10 cellular contexts compared by ENCODE assay signal in the genomic region with DNA sequence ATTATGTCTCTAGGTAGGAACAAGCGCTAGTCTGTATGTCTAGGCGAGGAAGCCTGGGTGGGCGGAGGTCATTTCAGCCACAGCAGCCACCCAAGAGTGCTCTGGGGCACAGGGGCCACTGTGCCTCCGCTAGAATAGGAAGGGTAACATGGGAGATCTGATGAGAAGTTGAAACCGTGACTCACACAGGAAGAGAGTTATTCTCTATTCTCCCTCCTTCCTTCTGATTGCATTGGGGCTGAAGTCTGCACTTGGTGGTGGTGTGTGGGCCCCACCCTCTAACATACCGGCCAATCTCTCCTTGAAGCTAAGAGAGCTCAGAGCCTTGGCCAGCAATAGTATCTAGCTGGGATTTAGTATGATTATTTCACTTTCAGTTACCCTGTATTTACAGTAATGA. TPM values are rescaled to one million over a fixed set of nuclear protein-coding genes. Genes with fewer than 3 reads are reported as not detected.
A peak's percentile ranks its signal among the peaks of the same experiment; 100 is the strongest.
DNase-seq lines count a peak whose midpoint lies in the region; ATAC-seq and TF ChIP-seq lines count a peak whose summit lies in the region.
"Had no signal": no experiment of that assay in that cellular context is flagged by ENCODE, and none has a peak within 500 bp of the region (broad histone marks: within the 10 kb centered on the region; RNA-seq: fewer than 3 reads in every experiment).

No MANE protein-coding gene starts in this region.

- TF ChIP-seq CTCF in SK-N-SH (IDR thresholded peaks at IDR 0.05) (no peak), left lung (IDR thresholded peaks at IDR 0.05) (no peak), Caco-2 (IDR thresholded peaks at IDR 0.05; ENCODE audit: insufficient read depth in 1 of 2, low read depth in 1 of 2, low read length in 1 of 2, severe bottlenecking in 1 of 2, unreplicated experiment in 1 of 2) (no peak)

- TF ChIP-seq RAD21 in SK-N-SH (IDR thresholded peaks at IDR 0.05; ENCODE audit: low read length): no peak

- no peak for TF ChIP-seq EP300 in SK-N-SH (IDR thresholded peaks at IDR 0.05; ENCODE audit: borderline replicate concordance in 1 of 2, low read depth in 1 of 2, low read length in 1 of 2)

- no peaks in the 10 kb centered on the region for H3K27me3 Mint-ChIP-seq in Caco-2 (ENCODE audit: insufficient read depth, unreplicated experiment)

- no TSS peak for BruUV-seq in Caco-2 (replicated peaks; lab: Mats Ljungman, UMichigan)

- H3K36me3 ChIP-seq in SK-N-SH (replicated peaks in 1 of 2; ENCODE audit: control insufficient read depth in 1 of 2, insufficient read depth in 2 of 2, low read length in 1 of 2) (peaks cover 0 to 9% of the 10 kb centered on the region in 2 experiments), left lung (peaks cover 0 to 16% of the 10 kb centered on the region in 2 donors), Caco-2 (ENCODE audit: control insufficient read depth, insufficient read depth, low read length) (no peaks in the 10 kb centered on the region; the same call in 1 of the 2 replicates)

- no peaks in the 10 kb centered on the region for H3K79me2 ChIP-seq in SK-N-SH (ENCODE audit: insufficient read depth)

- no peak overlapping the region for H3K9ac ChIP-seq in SK-N-SH

- no peaks in the 10 kb centered on the region for H3K36me3 Mint-ChIP-seq in Caco-2 (ENCODE audit: insufficient read depth, unreplicated experiment)

- DNase-seq in SK-N-SH (no peak), NOMO-1 treated with dmso at 0.1 percent for 144 hours (lab: John Stamatoyannopoulos, UW; ENCODE audit: unreplicated experiment) (peak; percentile 87), left lung (no peak), cerebellar cortex (ENCODE audit: low spot score) (no peak), Caco-2 (no peak)
- DNase-seq in activated CD8-positive, alpha-beta memory T cell treated with anti-CD3 and anti-CD28 coated beads, Interleukin-2, amount 50 U/mL, for 48 hours: no peak

- WGBS in SK-N-SH (ENCODE audit: low lambda C conversion rate): 86% methylated on average over 6 of the region's 6 CpGs

- H3K4me3 Mint-ChIP-seq in Caco-2 (ENCODE audit: unreplicated experiment): no peak overlapping the region

- H2AFZ ChIP-seq in SK-N-SH (ENCODE audit: low read depth): no peak overlapping the region

- H3F3A ChIP-seq in SK-N-SH (replicated peaks; ENCODE audit: insufficient read depth): no peaks in the 10 kb centered on the region

- no peak overlapping the region for H3K27ac ChIP-seq in SK-N-SH (ENCODE audit: low read depth in 2 of 2, low read length in 1 of 2)
- no peak overlapping the region for H3K27ac ChIP-seq in left lung
- H3K27ac ChIP-seq: 22Rv1 had no signal

- H3K27me3 ChIP-seq in SK-N-SH (ENCODE audit: insufficient read depth): no peaks in the 10 kb centered on the region
- no peaks in the 10 kb centered on the region for H3K27me3 ChIP-seq in left lung
- no peaks in the 10 kb centered on the region for H3K27me3 ChIP-seq in Caco-2 (replicated peaks; ENCODE audit: control insufficient read depth, insufficient read depth, low read length)

- no peaks in the 10 kb centered on the region for H3K9me3 ChIP-seq in SK-N-SH
- no peaks in the 10 kb centered on the region for H3K9me3 ChIP-seq in left lung
- H3K9me3 ChIP-seq in Caco-2: no peaks in the 10 kb centered on the region

- H3K4me2 ChIP-seq in SK-N-SH: no peak overlapping the region

- H3K4me1 ChIP-seq in SK-N-SH (ENCODE audit: control insufficient read depth in 1 of 2, insufficient read depth in 2 of 2, low read depth in 1 of 2, low read length in 1 of 2) (no peaks in the 10 kb centered on the region), left lung (peaks cover 0 to 7% of the 10 kb centered on the region in 2 donors), Caco-2 (no peaks in the 10 kb centered on the region)

- no peak overlapping the region for H3K27ac Mint-ChIP-seq in Caco-2 (ENCODE audit: unreplicated experiment)

- ATAC-seq in SK-N-SH treated with all-trans-retinoic acid at 6 μM for 48 hours: peak; percentile 28; the same call in 1 of the 3 replicates
- ATAC-seq in HG02678 (IDR thresholded peaks at IDR 0.05; ENCODE audit: unreplicated experiment): peak; percentile 88
- ATAC-seq in left lung: peak; percentile 57
- ATAC-seq: Panc1 had no signal

- no peaks in the 10 kb centered on the region for H3K9me3 Mint-ChIP-seq in Caco-2 (ENCODE audit: unreplicated experiment)

- H3K9me2 ChIP-seq in SK-N-SH: no peaks in the 10 kb centered on the region

- POLR2A ChIA-PET in SK-N-SH (lab: Yijun Ruan, JAX): no interaction called here
- POLR2A ChIA-PET in Caco-2 (lab: Charles Lee): no interaction called here

- H3K4me3 ChIP-seq in SK-N-SH (ENCODE audit: low read depth in 2 of 2, low read length in 1 of 2) (no peak overlapping the region), left lung (no peak overlapping the region), Caco-2 (ENCODE audit: low read depth, low read length) (no peak overlapping the region)

- H3K4me1 Mint-ChIP-seq in Caco-2 (ENCODE audit: low read depth, unreplicated experiment): no peaks in the 10 kb centered on the region

- intact Hi-C loops in left lung (cut with DNase I) (no loop called here), Caco-2 (cut with micrococcal nuclease; ENCODE audit: unreplicated experiment) (no loop called here)

- H4K20me1 ChIP-seq in SK-N-SH (ENCODE audit: insufficient read depth): no peaks in the 10 kb centered on the region

- CTCF ChIA-PET in SK-N-SH (lab: Yijun Ruan, JAX): no interaction called here
- CTCF ChIA-PET in Caco-2 (lab: Charles Lee): no interaction called here

TF ChIP-seq in SK-N-SH treated with all-trans-retinoic acid at 6 μM for 48 hours, 23 proteins besides CTCF, POLR2A, EP300 and RAD21 (continues in another document):
- TF ChIP-seq ZC3H10 (CRISPR knock-in tag; IDR thresholded peaks at IDR 0.05) (no peak), ZNF565 (CRISPR knock-in tag; conservative IDR thresholded peaks at IDR 0.05; ENCODE audit: low read depth) (no peak), ZFP30 (CRISPR knock-in tag; IDR thresholded peaks at IDR 0.05) (no peak)
- TF ChIP-seq, protein P1, sequence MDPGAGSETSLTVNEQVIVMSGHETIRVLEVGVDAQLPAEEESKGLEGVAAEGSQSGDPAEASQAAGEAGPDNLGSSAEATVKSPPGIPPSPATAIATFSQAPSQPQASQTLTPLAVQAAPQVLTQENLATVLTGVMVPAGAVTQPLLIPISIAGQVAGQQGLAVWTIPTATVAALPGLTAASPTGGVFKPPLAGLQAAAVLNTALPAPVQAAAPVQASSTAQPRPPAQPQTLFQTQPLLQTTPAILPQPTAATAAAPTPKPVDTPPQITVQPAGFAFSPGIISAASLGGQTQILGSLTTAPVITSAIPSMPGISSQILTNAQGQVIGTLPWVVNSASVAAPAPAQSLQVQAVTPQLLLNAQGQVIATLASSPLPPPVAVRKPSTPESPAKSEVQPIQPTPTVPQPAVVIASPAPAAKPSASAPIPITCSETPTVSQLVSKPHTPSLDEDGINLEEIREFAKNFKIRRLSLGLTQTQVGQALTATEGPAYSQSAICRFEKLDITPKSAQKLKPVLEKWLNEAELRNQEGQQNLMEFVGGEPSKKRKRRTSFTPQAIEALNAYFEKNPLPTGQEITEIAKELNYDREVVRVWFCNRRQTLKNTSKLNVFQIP (CRISPR knock-in tag; IDR thresholded peaks at IDR 0.05; ENCODE audit: borderline replicate concordance, low read depth): no peak
- TF ChIP-seq, protein P2, sequence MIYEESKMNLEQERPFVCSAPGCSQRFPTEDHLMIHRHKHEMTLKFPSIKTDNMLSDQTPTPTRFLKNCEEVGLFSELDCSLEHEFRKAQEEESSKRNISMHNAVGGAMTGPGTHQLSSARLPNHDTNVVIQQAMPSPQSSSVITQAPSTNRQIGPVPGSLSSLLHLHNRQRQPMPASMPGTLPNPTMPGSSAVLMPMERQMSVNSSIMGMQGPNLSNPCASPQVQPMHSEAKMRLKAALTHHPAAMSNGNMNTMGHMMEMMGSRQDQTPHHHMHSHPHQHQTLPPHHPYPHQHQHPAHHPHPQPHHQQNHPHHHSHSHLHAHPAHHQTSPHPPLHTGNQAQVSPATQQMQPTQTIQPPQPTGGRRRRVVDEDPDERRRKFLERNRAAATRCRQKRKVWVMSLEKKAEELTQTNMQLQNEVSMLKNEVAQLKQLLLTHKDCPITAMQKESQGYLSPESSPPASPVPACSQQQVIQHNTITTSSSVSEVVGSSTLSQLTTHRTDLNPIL (CRISPR knock-in tag; IDR thresholded peaks at IDR 0.05; ENCODE audit: low read depth): no peak

TF ChIP-seq in SK-N-SH, 30 proteins besides CTCF, POLR2A, EP300 and RAD21 (continues in another document):
- TF ChIP-seq GABPA (IDR thresholded peaks at IDR 0.05; ENCODE audit: low read depth) (no peak), CHD2 (IDR thresholded peaks at IDR 0.05; ENCODE audit: low read length, partially characterized antibody) (no peak), MXI1 (IDR thresholded peaks at IDR 0.05; ENCODE audit: low read depth, low read length) (no peak), RCOR1 (IDR thresholded peaks at IDR 0.05; ENCODE audit: low read length) (no peak), NFIC (IDR thresholded peaks at IDR 0.05; ENCODE audit: borderline replicate concordance) (no peak)
- TF ChIP-seq, protein P3, sequence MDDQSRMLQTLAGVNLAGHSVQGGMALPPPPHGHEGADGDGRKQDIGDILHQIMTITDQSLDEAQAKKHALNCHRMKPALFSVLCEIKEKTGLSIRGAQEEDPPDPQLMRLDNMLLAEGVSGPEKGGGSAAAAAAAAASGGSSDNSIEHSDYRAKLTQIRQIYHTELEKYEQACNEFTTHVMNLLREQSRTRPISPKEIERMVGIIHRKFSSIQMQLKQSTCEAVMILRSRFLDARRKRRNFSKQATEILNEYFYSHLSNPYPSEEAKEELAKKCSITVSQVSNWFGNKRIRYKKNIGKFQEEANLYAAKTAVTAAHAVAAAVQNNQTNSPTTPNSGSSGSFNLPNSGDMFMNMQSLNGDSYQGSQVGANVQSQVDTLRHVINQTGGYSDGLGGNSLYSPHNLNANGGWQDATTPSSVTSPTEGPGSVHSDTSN (IDR thresholded peaks at IDR 0.05): no peak

RNA-seq across cellular contexts. Expression of a gene that starts 20.3 kb away (rescaled TPM):
- 5.4 and 7.1 TPM in 2 replicates for polyA plus RNA-seq in SK-N-SH (2012; rRNA removed)
- 6.2 and 6.9 TPM in 2 replicates for polyA plus RNA-seq in SK-N-SH (2012; cell fraction: cytosol; rRNA removed)
- polyA plus RNA-seq in SK-N-SH (2012; cell fraction: nucleus; rRNA removed): 3.9 and 4.1 TPM in 2 replicates
- total RNA-seq in left lung (1 to 10 TPM; 4.3 to 6.3 TPM), Caco-2 (2022) (3.5 and 3.6 TPM in 2 replicates)

Comparison
In these comparisons a context has a peak if more than half of its experiments do, and no peak if none do; other contexts are left out.
1. ATAC-seq: peak in every context shown above with its lines; median percentile 88 in HG02678; 57 in left lung; 28 in SK-N-SH treated with all-trans-retinoic acid at 6 μM for 48 hours.